Comparison of ENCODE assay signal across 19 cellular contexts in the genomic region with DNA sequence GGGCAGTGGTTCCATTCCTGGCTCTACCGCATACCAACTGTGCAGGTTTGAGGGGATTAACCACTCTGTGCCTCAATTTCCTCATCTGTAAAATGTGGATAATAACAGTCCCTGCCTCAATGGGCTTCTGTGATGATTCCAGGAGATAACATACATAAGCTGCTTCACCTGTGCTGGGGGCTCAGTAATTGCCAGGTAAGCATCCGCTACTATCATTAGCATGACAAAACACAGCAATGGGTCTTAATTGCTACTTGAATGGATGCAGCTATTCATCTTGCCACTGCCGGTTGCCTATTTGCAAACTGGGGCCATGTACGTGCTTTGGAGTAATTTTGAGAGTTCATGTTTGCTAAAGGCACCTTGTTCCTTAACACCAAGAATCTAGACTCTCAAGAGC.
"Had no signal": no experiment of that assay in that cellular context is flagged by ENCODE, and none has a peak within 500 bp of the region (broad histone marks: within the 10 kb centered on the region; RNA-seq: fewer than 3 reads in every experiment).

No MANE protein-coding gene starts in this region.

- H3K9ac ChIP-seq: parathyroid adenoma had no signal

- H3K27me3 ChIP-seq: body of pancreas, colonic mucosa, neutrophil, upper lobe of right lung had no signal

- DNase-seq: activated CD4-positive, alpha-beta T cell treated with anti-CD3 and anti-CD28 coated beads, Interleukin-2, amount 10 ng/mL, durations not matched to agents 24 days and 14 days; activated CD4-positive, CD25-positive, alpha-beta regulatory T cell; activated CD8-positive, alpha-beta memory T cell treated with anti-CD3 and anti-CD28 coated beads, Interleukin-2, amount 50 U/mL, for 4 hours; activated CD8-positive, alpha-beta T cell treated with anti-CD3 and anti-CD28 coated beads, Interleukin-2, amount 10 ng/mL, durations not matched to agents 7 days and 5 days; activated gamma-delta T cell treated with Interleukin-2 at 50 U/mL for 16 hours; activated naive CD8-positive, alpha-beta T cell treated with anti-CD3 and anti-CD28 coated beads for 36 hours; activated T-cell treated with anti-CD3 and anti-CD28 coated beads, Interleukin-2, amount 50 U/mL, for 72 hours; amygdala; body of pancreas; caudate nucleus; colonic mucosa; hippocampal formation; left ventricle myocardium inferior; natural killer cell; stimulated activated CD4-positive, alpha-beta T cell treated with anti-CD3 and anti-CD28 coated beads, Interleukin-1b, Interleukin-23, amount 100 ng/mL, for 48 hours; upper lobe of right lung had no signal

- H3K36me3 ChIP-seq: colonic mucosa, left ventricle myocardium inferior, neutrophil, thoracic aorta, upper lobe of right lung had no signal

- H3K4me3 ChIP-seq: body of pancreas, colonic mucosa, left ventricle myocardium inferior, thoracic aorta, upper lobe of right lung had no signal

- H3K79me2 ChIP-seq: parathyroid adenoma had no signal

- H3K9me3 ChIP-seq: body of pancreas, colonic mucosa, neutrophil had no signal

- H3K27ac ChIP-seq: body of pancreas, colonic mucosa, left ventricle myocardium inferior, neutrophil, parathyroid adenoma, thoracic aorta, upper lobe of right lung had no signal

- H3K4me1 ChIP-seq: body of pancreas, colonic mucosa, left ventricle myocardium inferior, parathyroid adenoma, upper lobe of right lung had no signal
